ENCODE assay signal across 8 cellular contexts in the genomic region with DNA sequence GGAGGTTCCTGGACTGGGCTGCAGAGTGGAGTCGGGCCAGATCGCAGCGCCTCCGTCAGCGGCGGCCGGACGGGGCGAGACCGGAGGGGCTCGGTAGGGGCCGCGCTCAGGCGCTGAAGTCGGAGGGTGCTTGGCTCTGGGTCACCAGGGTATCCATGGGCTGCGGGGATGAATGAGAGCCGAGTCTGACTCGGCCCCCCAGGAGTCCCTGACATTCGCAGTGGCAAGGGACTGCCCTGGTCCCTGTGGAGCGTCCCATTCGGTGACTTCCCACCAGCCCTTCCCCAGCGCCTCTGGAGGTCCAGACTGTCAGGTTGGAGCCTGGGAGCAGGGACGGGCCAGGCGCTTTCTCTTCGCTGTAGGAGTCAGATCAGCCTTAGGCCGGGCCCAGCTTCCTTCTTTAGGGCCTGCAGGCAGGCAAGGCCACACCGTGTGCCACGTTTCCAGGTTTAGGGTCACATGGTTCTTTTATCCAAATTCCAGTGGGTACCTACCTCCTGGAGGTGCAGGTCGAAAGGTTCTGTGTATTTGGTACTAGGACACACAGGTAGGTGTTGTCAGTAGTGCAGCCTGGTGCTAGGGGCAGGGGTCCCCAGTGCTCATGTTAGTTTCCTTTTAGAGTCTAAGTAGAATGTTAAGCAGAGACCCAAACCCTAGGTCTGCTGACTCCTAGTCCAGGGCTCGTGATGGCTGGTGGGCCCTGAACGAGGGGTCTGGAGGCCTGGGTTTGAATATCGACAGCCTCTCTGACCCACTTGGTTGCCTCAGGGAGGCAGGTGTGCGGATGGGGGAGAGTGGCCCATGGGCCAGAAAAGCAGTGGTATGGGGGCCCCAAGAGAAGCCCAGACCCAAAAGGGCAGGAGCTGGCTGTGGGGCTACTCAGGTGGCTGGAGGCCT. TPM values are rescaled to one million over a fixed set of nuclear protein-coding genes. Genes with fewer than 3 reads are reported as not detected.
DNase-seq lines count a peak whose midpoint lies in the region; ATAC-seq, FAIRE-seq and TF ChIP-seq lines count a peak whose summit lies in the region.

No MANE protein-coding gene starts in this region.

- in situ Hi-C loops in IMR-90 (cut with MboI; ENCODE audit: low sequenced_read_pairs) = no loop called here
- in situ Hi-C loops in K562 (cut with MboI) = no loop called here

- peak overlapping the region; percentile 79 to 82 for H4K8ac ChIP-seq in IMR-90 (ENCODE audit: low read depth in 2 of 2, low read length in 2 of 2)

- BruUV-seq in IMR-90 (replicated peaks; lab: Mats Ljungman, UMichigan) (no TSS peak), K562 (replicated peaks; lab: Mats Ljungman, UMichigan) (no TSS peak)

- H3K9me3 ChIP-seq in IMR-90 (ENCODE audit: control insufficient read depth, insufficient read depth, low read length) (no peaks in the 10 kb centered on the region), K562 (replicated peaks; ENCODE audit: control insufficient read depth, insufficient read depth, low read depth, low read length) (no peaks in the 10 kb centered on the region), tibial artery (no peaks in the 10 kb centered on the region)

- peaks cover 12 to 54% of the 10 kb centered on the region in 2 experiments for H3K79me1 ChIP-seq in IMR-90 (ENCODE audit: low read depth in 1 of 2, low read length in 2 of 2)

- H4K20me1 ChIP-seq in IMR-90 (ENCODE audit: insufficient read depth, low read length) (peaks cover 29% of the 10 kb centered on the region), K562 (replicated peaks; ENCODE audit: control insufficient read depth, insufficient read depth, low read length) (no peaks in the 10 kb centered on the region; the same call in 1 of the 2 replicates)

- H3K14ac ChIP-seq in IMR-90 (replicated peaks; ENCODE audit: low read depth, low read length) = peak overlapping the region; percentile 90

- TF ChIP-seq POLR2A in IMR-90 (IDR thresholded peaks at IDR 0.05; ENCODE audit: low read depth, low read length) (no peak), K562 (conservative IDR thresholded peaks at IDR 0.05) (no peak)

- H3K9me1 ChIP-seq in IMR-90 (ENCODE audit: insufficient read depth, low read length) = peaks cover 4% of the 10 kb centered on the region
- H3K9me1 ChIP-seq in K562 (ENCODE audit: control insufficient read depth, insufficient read depth, low read length) = peaks cover 4% of the 10 kb centered on the region

- DNase-seq in IMR-90 (peak; percentile 17), K562 (ENCODE audit: extremely low read depth in 1 of 4, low spot score in 3 of 4) (peak in 1 of 4 experiments; percentile 23), left kidney (ENCODE audit: low read depth, low spot score) (peak; percentile 62), tibial artery (no peak), OCI-M2 (lab: John Stamatoyannopoulos, UW; ENCODE audit: unreplicated experiment) (no peak), amniotic stem cell (lab: John Stamatoyannopoulos, UW) (no peak)

- no peak overlapping the region; the same call in 1 of the 2 replicates for H2BK20ac ChIP-seq in IMR-90 (ENCODE audit: low read depth, low read length)

- H3K79me2 ChIP-seq in K562 (ENCODE audit: control insufficient read depth, insufficient read depth, low read length) = no peaks in the 10 kb centered on the region

- TF ChIP-seq EP300 in K562 (IDR thresholded peaks at IDR 0.05; ENCODE audit: low read length) = no peak

- H3K27ac ChIP-seq in IMR-90 (ENCODE audit: insufficient read depth, low read length) (peak overlapping the region; percentile 88), K562 (ENCODE audit: extremely low read depth, low read depth, low read length) (no peak overlapping the region), tibial artery (peak overlapping the region; percentile 79 to 82)

- no peak for FAIRE-seq in K562 (lab: Jason Lieb, UNC)

- H3K27me3 ChIP-seq in IMR-90 (ENCODE audit: control insufficient read depth, insufficient read depth, low read length) (no peaks in the 10 kb centered on the region), K562 (ENCODE audit: control insufficient read depth in 2 of 2, insufficient read depth in 2 of 2, low read length in 2 of 2) (no peaks in the 10 kb centered on the region), tibial artery (peaks cover 0 to 4% of the 10 kb centered on the region in 2 donors)

- H4K91ac ChIP-seq in IMR-90 (ENCODE audit: insufficient read depth, low read depth, low read length) = peak overlapping the region; percentile 79

- H4K5ac ChIP-seq in IMR-90 (ENCODE audit: low read depth, low read length) = peak overlapping the region; percentile 90

- H3K36me3 ChIP-seq in IMR-90 (ENCODE audit: control insufficient read depth, insufficient read depth, low read length) (peaks cover 7% of the 10 kb centered on the region; the same call in 1 of the 2 replicates), K562 (ENCODE audit: control insufficient read depth, insufficient read depth, low read length) (no peaks in the 10 kb centered on the region), tibial artery (no peaks in the 10 kb centered on the region)

- H3K9ac ChIP-seq in IMR-90 (ENCODE audit: low read depth, low read length) (peak overlapping the region; percentile 92), K562 (ENCODE audit: insufficient read depth in 1 of 2, low read depth in 2 of 2, low read length in 2 of 2) (peak overlapping the region; percentile 54 to 94)

- H3K23ac ChIP-seq in IMR-90 (ENCODE audit: low read depth, low read length) = peak overlapping the region; percentile 89

- H2BK120ac ChIP-seq in IMR-90 (ENCODE audit: low read depth, low read length) = peak overlapping the region; percentile 52

- dilution Hi-C loops in IMR-90 (cut with HindIII; ENCODE audit: low sequenced_read_pairs, unreplicated experiment) = no loop called here

- TF ChIP-seq RAD21 in IMR-90 (IDR thresholded peaks at IDR 0.05; ENCODE audit: low read length) (no peak), K562 (CRISPR knock-in tag; conservative IDR thresholded peaks at IDR 0.05 in 1 of 2, IDR thresholded peaks at IDR 0.05 in 1 of 2) (no peak)

- intact Hi-C loops in IMR-90 (cut with micrococcal nuclease) = loop anchor here (2.0 to 5.0 kb wide), 3 partner anchors 35 to 69 kb away; a partner anchor contains a TSS
- intact Hi-C loops in K562 (cut with micrococcal nuclease) = loop anchor here (5.0 kb wide), 1 partner anchor 70 kb away; a partner anchor contains a TSS
- intact Hi-C loops in tibial artery (cut with DNase I; ENCODE audit: low total_unique reads) = loop anchor here (5.0 kb wide), 2 partner anchors 65 to 70 kb away; a partner anchor contains a TSS

- TF ChIP-seq CTCF in IMR-90 (conservative IDR thresholded peaks at IDR 0.05; ENCODE audit: low read depth, low read length) = no peak
- no peak for TF ChIP-seq CTCF in K562 (IDR thresholded peaks at IDR 0.05 in 2 of 3, conservative IDR thresholded peaks at IDR 0.05 in 1 of 3; ENCODE audit: insufficient read depth in 2 of 3, low read depth in 1 of 3, low read length in 3 of 3)
- no peak for TF ChIP-seq CTCF in tibial artery (IDR thresholded peaks at IDR 0.05)

- ATAC-seq in GM19043 (IDR thresholded peaks at IDR 0.05; ENCODE audit: low read depth, unreplicated experiment) = peak; percentile 5
- ATAC-seq in IMR-90 (ENCODE audit: low read depth) = peak; percentile 3
- peak; percentile 3; the same call in 1 of the 3 replicates for ATAC-seq in K562
- ATAC-seq in GM21526 (IDR thresholded peaks at IDR 0.05; ENCODE audit: low FRiP score, unreplicated experiment) = no peak

- H3K4me3 ChIP-seq in IMR-90 (ENCODE audit: insufficient read depth, low read depth, low read length) = peak overlapping the region; percentile 88
- peak overlapping the region; percentile 51 for H3K4me3 ChIP-seq in K562
- H3K4me3 ChIP-seq in tibial artery = peak overlapping the region; percentile 80

- H3K18ac ChIP-seq in IMR-90 (ENCODE audit: low read depth, low read length) = peak overlapping the region; percentile 42

- CTCF ChIA-PET in IMR-90 (lab: Yijun Ruan, JAX) (no interaction called here), K562 (lab: Yijun Ruan, JAX; ENCODE audit: low intra/inter-chr PET ratio) (no interaction called here)

- H2BK15ac ChIP-seq in IMR-90 (ENCODE audit: low read depth, low read length) = 0 out of 3 replicates have a peak overlapping the region, but pooled peaks have one; percentile 41

- H3K4me1 ChIP-seq in IMR-90 (ENCODE audit: control insufficient read depth, insufficient read depth, low read length) = peaks cover 15% of the 10 kb centered on the region; the same call in 1 of the 2 replicates
- H3K4me1 ChIP-seq in K562 (replicated peaks in 1 of 2; ENCODE audit: control insufficient read depth in 2 of 2, insufficient read depth in 2 of 2, low read length in 2 of 2) = peaks cover 13 to 46% of the 10 kb centered on the region in 2 experiments; a peak in 4 of 5 replicates
- peaks cover 0 to 41% (median 27%) of the 10 kb centered on the region in 4 donors for H3K4me1 ChIP-seq in tibial artery

- 23% methylated on average over 12 of the region's 33 CpGs; no CpG with 5 or more reads in 1 of the 2 experiments for WGBS in IMR-90 (ENCODE audit: extremely low coverage in 2 of 2, insufficient read length in 1 of 2), 2 experiments
- WGBS in K562 (ENCODE audit: insufficient coverage, low coverage, missing lambda C conversion rate) = 81% methylated on average over 12 of the region's 33 CpGs

- POLR2A ChIA-PET in IMR-90 (lab: Charles Lee; ENCODE audit: unreplicated experiment) = no interaction called here
- POLR2A ChIA-PET in K562 (lab: Yijun Ruan, JAX) = interaction anchor here (1.0 kb wide), 1 partner anchor 61 kb away, joined by 3 read pairs; no protein-coding TSS in a partner anchor

- H2AK5ac ChIP-seq in IMR-90 (ENCODE audit: low read depth, low read length) = peak overlapping the region; percentile 76

- peak overlapping the region; percentile 98 for H2AK9ac ChIP-seq in IMR-90 (replicated peaks; ENCODE audit: low read depth, low read length, poor library complexity)

- H3K4ac ChIP-seq in IMR-90 (ENCODE audit: low read depth, low read length) = peak overlapping the region; percentile 79

- peak overlapping the region; percentile 84 for H2BK5ac ChIP-seq in IMR-90 (ENCODE audit: low read depth, low read length, poor library complexity, severe bottlenecking)

- peak overlapping the region; percentile 49 for H3K56ac ChIP-seq in IMR-90 (ENCODE audit: extremely low read depth, insufficient read depth, low read length)

- H2AFZ ChIP-seq in IMR-90 (replicated peaks; ENCODE audit: low read length, poor library complexity) = peak overlapping the region; percentile 98
- peak overlapping the region; percentile 87 for H2AFZ ChIP-seq in K562 (ENCODE audit: low read depth, low read length)

- H3K4me2 ChIP-seq in IMR-90 (ENCODE audit: low read depth, low read length) (peak overlapping the region; percentile 94), K562 (ENCODE audit: insufficient read depth, low read length) (peak overlapping the region; percentile 58; the same call in 1 of the 2 replicates)

RNA-seq across cellular contexts. Expression of a gene that starts 1.2 kb away (rescaled TPM):
- 6.5 and 6.9 TPM in 2 replicates for total RNA-seq in IMR-90 (2012; rRNA removed)
- 37.7 and 42.6 TPM in 2 replicates for polyA plus RNA-seq in IMR-90 (2012; rRNA removed)
- polyA plus RNA-seq in IMR-90 (2012; cell fraction: cytosol; rRNA removed) = 17.9 and 46.0 TPM in 2 replicates
- 218 and 643 TPM in 2 replicates for polyA plus RNA-seq in IMR-90 (2012; cell fraction: nucleus; rRNA removed; ENCODE audit: low replicate concordance)
- 25.5 and 46.3 TPM in 2 replicates for total RNA-seq in K562 (2011; cell fraction: chromatin; rRNA removed; ENCODE audit: low replicate concordance)
- 35.9 TPM in 2 replicates for total RNA-seq in K562 (2011; cell fraction: nucleolus; rRNA removed)
- 25.8 and 28.6 TPM in 2 replicates for total RNA-seq in K562 (2011; cell fraction: nucleoplasm; rRNA removed)
- 12.7 and 17.5 TPM in 2 replicates for total RNA-seq in K562 (2014; rRNA removed)
- total RNA-seq in K562 (2014; rRNA removed; fragmentation: Illumina TruSeq; extraction: Trizol) = 2.0 and 2.7 TPM in 2 replicates
- 3.8 and 4.1 TPM in 2 replicates for total RNA-seq in K562 (2015; rRNA removed; fragmentation: Illumina TruSeq; extraction: Trizol)
- 13.7 and 14.5 TPM in 2 replicates for total RNA-seq in K562 (2021)
- 11.3 and 20.4 TPM in 2 replicates for polyA plus RNA-seq in K562 (2011; rRNA removed)
- 19.0 and 24.9 TPM in 2 replicates for polyA plus RNA-seq in K562 (2011; cell fraction: cytosol; rRNA removed)
- 94.7 and 105 TPM in 2 replicates for polyA plus RNA-seq in K562 (2011; cell fraction: nucleus; rRNA removed)
- 6.3 and 8.5 TPM in 2 replicates for polyA plus RNA-seq in K562 (2012)
- polyA plus RNA-seq in K562 (2014; fragmentation: Illumina TruSeq; extraction: Trizol) = 4.7 and 4.8 TPM in 2 replicates
- under 1 TPM; 0.07 to 0.25 TPM for polyA plus RNA-seq in K562 (2014; fragmentation: Nextera tagmentation; extraction: Ambion mirVana)
- 14.1 and 16.4 TPM in 2 replicates for polyA plus RNA-seq in K562 (2014; rRNA removed)
- polyA minus RNA-seq in K562 (2011; rRNA and poly(A)+ RNA removed) = 3.0 and 3.6 TPM in 2 replicates
- 7.5 and 8.0 TPM in 2 replicates for polyA minus RNA-seq in K562 (2011; cell fraction: cytosol; rRNA and poly(A)+ RNA removed)
- 15.0 and 16.2 TPM in 2 replicates for polyA minus RNA-seq in K562 (2011; cell fraction: nucleus; rRNA and poly(A)+ RNA removed)

RNA-seq across cellular contexts. Expression of a gene that starts 15.7 kb away (rescaled TPM):
- total RNA-seq in IMR-90 (2012; rRNA removed) = not detected in 2 replicates
- not detected in 2 replicates for polyA plus RNA-seq in IMR-90 (2012; rRNA removed)
- 0.02 TPM in 1 of 2 replicates, not detected in the other for polyA plus RNA-seq in IMR-90 (2012; cell fraction: cytosol; rRNA removed)
- 0.10 TPM in 1 of 2 replicates, not detected in the other for polyA plus RNA-seq in IMR-90 (2012; cell fraction: nucleus; rRNA removed; ENCODE audit: low replicate concordance)
- total RNA-seq in K562 (2011; cell fraction: chromatin; rRNA removed; ENCODE audit: low replicate concordance) = not detected in 2 replicates
- not detected in 2 replicates for total RNA-seq in K562 (2011; cell fraction: nucleolus; rRNA removed)
- total RNA-seq in K562 (2011; cell fraction: nucleoplasm; rRNA removed) = not detected in 2 replicates
- total RNA-seq in K562 (2014; rRNA removed) = 0.23 and 0.24 TPM in 2 replicates
- not detected in 2 replicates for total RNA-seq in K562 (2014; rRNA removed; fragmentation: Illumina TruSeq; extraction: Trizol)
- 0.22 TPM in 1 of 2 replicates, not detected in the other for total RNA-seq in K562 (2015; rRNA removed; fragmentation: Illumina TruSeq; extraction: Trizol)
- total RNA-seq in K562 (2021) = 0.09 and 0.25 TPM in 2 replicates
- not detected in 2 replicates for polyA plus RNA-seq in K562 (2011; rRNA removed)
- not detected in 2 replicates for polyA plus RNA-seq in K562 (2011; cell fraction: cytosol; rRNA removed)
- polyA plus RNA-seq in K562 (2011; cell fraction: nucleus; rRNA removed) = not detected in 2 replicates
- polyA plus RNA-seq in K562 (2012) = 0.06 TPM in 1 of 2 replicates, not detected in the other
- not detected in 2 replicates for polyA plus RNA-seq in K562 (2014; fragmentation: Illumina TruSeq; extraction: Trizol)
- not detected for polyA plus RNA-seq in K562 (2014; fragmentation: Nextera tagmentation; extraction: Ambion mirVana)
- polyA plus RNA-seq in K562 (2014; rRNA removed) = not detected in 2 replicates
- not detected in 2 replicates for polyA minus RNA-seq in K562 (2011; rRNA and poly(A)+ RNA removed)
- polyA minus RNA-seq in K562 (2011; cell fraction: cytosol; rRNA and poly(A)+ RNA removed) = not detected in 2 replicates
- polyA minus RNA-seq in K562 (2011; cell fraction: nucleus; rRNA and poly(A)+ RNA removed) = not detected in 2 replicates

Comparison
In these comparisons a context has a peak if more than half of its experiments do, and no peak if none do; other contexts are left out.
1. DNase-seq: peak in IMR-90 (single experiment) and left kidney (single experiment); none in tibial artery (0 of 2), OCI-M2 (single experiment) and amniotic stem cell (single experiment).
2. Peak in every context shown above with its lines, with median percentiles within 50 percentile points of each other: H3K4me3 ChIP-seq.